In genomic region chr14:75126679-75127473, GRCh38 we compare ENCODE assay signal across 8 cellular contexts. TPM values are rescaled to one million over a fixed set of nuclear protein-coding genes. Genes with fewer than 3 reads are reported as not detected.
DNase-seq lines count a peak whose midpoint lies in the region; ATAC-seq and TF ChIP-seq lines count a peak whose summit lies in the region.

Gene NEK9 (minus strand): TSS chr14:75127048. CDS start chr14:75126921, 127 bp downstream.

- no peaks in the 10 kb centered on the region for H4K20me1 ChIP-seq in fibroblast of lung (ENCODE audit: control insufficient read depth, extremely low read depth, insufficient read depth, low read length)

- intact Hi-C loops in natural killer cell (cut with micrococcal nuclease): loop anchor here (2.0 kb wide), 1 partner anchor 50 kb away; the partner anchor contains the start of gene TMED10

- H3K4me1 Mint-ChIP-seq in natural killer cell: peaks cover 40 to 42% of the 10 kb centered on the region in 2 donors

- H3K27ac ChIP-seq in fibroblast of lung (ENCODE audit: insufficient read depth, low read length): peak within 1 kb of the TSS; percentile 88

- H3K9me3 ChIP-seq in fibroblast of lung (ENCODE audit: control insufficient read depth, insufficient read depth, low read depth, low read length): no peaks in the 10 kb centered on the region

- no peaks in the 10 kb centered on the region for H3K36me3 ChIP-seq in fibroblast of lung (ENCODE audit: control insufficient read depth, insufficient read depth, low read length)

- H3K4me1 ChIP-seq in fibroblast of lung (ENCODE audit: control insufficient read depth, extremely low read depth, insufficient read depth, low read length): peaks cover 4% of the 10 kb centered on the region

- H3K9me3 Mint-ChIP-seq in natural killer cell: no peaks in the 10 kb centered on the region

- H2AFZ ChIP-seq in fibroblast of lung (ENCODE audit: low read length): peak within 1 kb of the TSS; percentile 90

- peaks cover 11% of the 10 kb centered on the region for H3K79me2 ChIP-seq in fibroblast of lung (ENCODE audit: control insufficient read depth, insufficient read depth, low read length)

- DNase-seq in DMS79 (lab: John Stamatoyannopoulos, UW): peak; percentile 92
- DNase-seq in Kasumi-1 (lab: John Stamatoyannopoulos, UW): peak; percentile 75 to 83
- DNase-seq in RPMI8226: peak; percentile 86
- DNase-seq in activated T-helper 1 cell treated with anti-CD3 and anti-CD28 coated beads, Interleukin-2, amount 50 U/mL, for 16 hours (ENCODE audit: low read depth in 1 of 2, low spot score in 1 of 2): peak; percentile 80 to 82
- peak; percentile 86 to 89 for DNase-seq in fibroblast of lung (ENCODE audit: low read depth in 2 of 2)
- peak; percentile 88 for DNase-seq in natural killer cell
- peak; percentile 89 for DNase-seq in stimulated activated naive CD4-positive, alpha-beta T cell treated with Interleukin-2 at 50 U/mL for 16 hours (lab: John Stamatoyannopoulos, UW)

- H3K27me3 Mint-ChIP-seq in natural killer cell (ENCODE audit: low read depth in 2 of 2): no peaks in the 10 kb centered on the region

- no peak for TF ChIP-seq CTCF in fibroblast of lung (conservative IDR thresholded peaks at IDR 0.05 in 1 of 2, IDR thresholded peaks at IDR 0.05 in 1 of 2; ENCODE audit: low read depth in 1 of 2, low read length in 2 of 2)
- no peak for TF ChIP-seq CTCF in natural killer cell (IDR thresholded peaks at IDR 0.05)

- peak within 1 kb of the TSS; percentile 89 to 98 for H3K27ac Mint-ChIP-seq in natural killer cell

- peak within 1 kb of the TSS; percentile 66 to 92 (median 76) for H3K4me3 ChIP-seq in fibroblast of lung (replicated peaks in 1 of 4; ENCODE audit: control extremely low read depth in 1 of 4, insufficient read depth in 1 of 4, low read depth in 3 of 4, low read length in 4 of 4)

- H3K4me2 ChIP-seq in fibroblast of lung (ENCODE audit: extremely low read depth, insufficient read depth, low read length): peak within 1 kb of the TSS; percentile 97

- no peaks in the 10 kb centered on the region for H3K27me3 ChIP-seq in fibroblast of lung (ENCODE audit: control insufficient read depth, insufficient read depth, low read length)

- no peaks in the 10 kb centered on the region for H3K36me3 Mint-ChIP-seq in natural killer cell

- ATAC-seq in GM21786 (IDR thresholded peaks at IDR 0.05; ENCODE audit: unreplicated experiment) (peak; percentile 88), natural killer cell (peak; percentile 91 to 95 (median 92))

- peak within 1 kb of the TSS; percentile 94 for H3K9ac ChIP-seq in fibroblast of lung (ENCODE audit: insufficient read depth, low read length)

- H3K4me3 Mint-ChIP-seq in natural killer cell: peak within 1 kb of the TSS; percentile 89

RNA-seq across cellular contexts. Expression of gene NEK9, which starts in this region (rescaled TPM):
- total RNA-seq in fibroblast of lung (81.3 and 91.7 TPM in 2 replicates), natural killer cell (10 to 100 TPM; 64.4 to 78.7 (median 74.4) TPM)
- polyA plus RNA-seq in fibroblast of lung: 50.5 and 63.4 TPM in 2 replicates
- polyA plus RNA-seq in fibroblast of lung (2012): 42.9 and 48.1 TPM in 2 replicates
- 20.2 and 26.2 TPM in 2 replicates for polyA minus RNA-seq in fibroblast of lung (ENCODE audit: low replicate concordance)

Comparison
In these comparisons a context has a peak if more than half of its experiments do, and no peak if none do; other contexts are left out.
1. Peak in every context shown above with its lines: DNase-seq, ATAC-seq, H3K4me3 ChIP-seq and H3K27ac ChIP-seq.